In the genomic region with DNA sequence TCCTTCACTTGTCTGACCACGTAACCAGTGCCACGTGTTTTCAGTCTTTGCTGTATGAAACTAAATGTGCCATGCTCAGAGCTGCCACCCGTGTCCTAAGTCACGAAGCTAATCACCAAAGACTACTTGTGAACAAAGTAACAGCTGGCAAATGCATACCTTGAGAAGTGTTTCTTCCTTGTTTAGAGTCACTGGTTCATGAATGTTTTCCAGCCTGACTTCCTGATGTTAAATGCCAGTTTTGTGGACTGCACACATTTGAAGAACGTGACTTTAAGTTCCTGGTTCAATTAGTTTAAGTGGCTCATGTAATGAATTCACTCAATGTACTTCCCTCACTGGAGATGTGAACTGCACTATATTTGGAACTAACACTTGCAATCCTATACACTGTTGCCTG, we compare ENCODE assay signal across 18 cellular contexts.
"Had no signal": no experiment of that assay in that cellular context is flagged by ENCODE, and none has a peak within 500 bp of the region (broad histone marks: within the 10 kb centered on the region; RNA-seq: fewer than 3 reads in every experiment).

No MANE protein-coding gene starts in this region.

- H3K27ac Mint-ChIP-seq: activated naive CD4-positive, alpha-beta T cell treated with anti-CD3 and anti-CD28 coated beads, Interleukin-2, amount 50 U/mL, for 24 hours; IgD-negative memory B cell; T-cell; WTC11 had no signal

- H3K4me1 Mint-ChIP-seq: activated naive CD4-positive, alpha-beta T cell treated with anti-CD3 and anti-CD28 coated beads, Interleukin-2, amount 50 U/mL, for 24 hours; IgD-negative memory B cell; T-cell; WTC11 had no signal

- ATAC-seq: T-cell, WTC11 had no signal

- H3K27me3 Mint-ChIP-seq: activated naive CD4-positive, alpha-beta T cell treated with anti-CD3 and anti-CD28 coated beads, Interleukin-2, amount 50 U/mL, for 24 hours; IgD-negative memory B cell; T-cell had no signal

- H3K4me3 Mint-ChIP-seq: activated naive CD4-positive, alpha-beta T cell treated with anti-CD3 and anti-CD28 coated beads, Interleukin-2, amount 50 U/mL, for 24 hours; IgD-negative memory B cell; T-cell; WTC11 had no signal

- DNase-seq: activated CD4-positive, alpha-beta T cell treated with anti-CD3 and anti-CD28 coated beads for 48 hours; activated CD4-positive, alpha-beta T cell treated with anti-CD3 and anti-CD28 coated beads, Interleukin-2, amount 50 U/mL, for 4 hours; activated CD4-positive, CD25-positive, alpha-beta regulatory T cell treated with anti-CD3 and anti-CD28 coated beads, Interleukin-2, amount 50 U/mL, for 72 hours; activated CD8-positive, alpha-beta memory T cell treated with anti-CD3 and anti-CD28 coated beads for 24 hours; activated T-cell treated with anti-CD3 and anti-CD28 coated beads, Interleukin-2, amount 50 U/mL, for 48 hours; aorta; KG1; NCI-H1092; NCI-H1417; NCI-H1930; NCI-H226; NCI-H526; NCI-H82; SIG-M5; T-cell had no signal

- H3K9me3 Mint-ChIP-seq: activated naive CD4-positive, alpha-beta T cell treated with anti-CD3 and anti-CD28 coated beads, Interleukin-2, amount 50 U/mL, for 24 hours; IgD-negative memory B cell; T-cell; WTC11 had no signal

- H3K36me3 Mint-ChIP-seq: IgD-negative memory B cell had no signal
